Comparison of ENCODE assay signal across 28 cellular contexts in genomic region chr14:88919502-88919901, GRCh38.
A peak's percentile ranks its signal among the peaks of the same experiment; 100 is the strongest.
DNase-seq lines count a peak whose midpoint lies in the region; ATAC-seq and FAIRE-seq lines count a peak whose summit lies in the region.
"Had no signal": no experiment of that assay in that cellular context is flagged by ENCODE, and none has a peak within 500 bp of the region (broad histone marks: within the 10 kb centered on the region; RNA-seq: fewer than 3 reads in every experiment).

No MANE protein-coding gene starts in this region.

- no peak for FAIRE-seq in RCC 7860 (lab: Jason Lieb, UNC)
- FAIRE-seq: endothelial cell of umbilical vein, G401.6, GM19239 had no signal

- ATAC-seq in HG02571 (IDR thresholded peaks at IDR 0.05; ENCODE audit: unreplicated experiment): no peak
- ATAC-seq in GM21390 (IDR thresholded peaks at IDR 0.05; ENCODE audit: unreplicated experiment): no peak
- no peak for ATAC-seq in HG02610 (IDR thresholded peaks at IDR 0.05; ENCODE audit: unreplicated experiment)
- ATAC-seq: heart right ventricle; left cardiac atrium; right lobe of liver; stimulated activated memory B cell treated with anti-CD40 and anti-IgM and Interleukin-4, amounts not matched to agents 10 μg/mL and 1 μg/mL and 100 μg/mL, for 72 hours; WTC11 had no signal

- DNase-seq in DMS53 (lab: John Stamatoyannopoulos, UW) (peak; percentile 11), DMS53 treated with DMSO at 0.1 percent for 48 hours (lab: John Stamatoyannopoulos, UW; ENCODE audit: unreplicated experiment) (no peak), RCC 7860 (ENCODE audit: low spot score) (peak; percentile 16), glomerular visceral epithelial cell (ENCODE audit: extremely low spot score) (peak; percentile 26)
- no peak for DNase-seq in stimulated activated CD4-positive, alpha-beta T cell treated with anti-CD3 and anti-CD28 coated beads, Interleukin-4, amount 100 ng/mL, for 1 hour
- DNase-seq: activated CD4-positive, alpha-beta T cell treated with anti-CD3 and anti-CD28 coated beads, Interleukin-2, amount 10 ng/mL, durations not matched to agents 7 days and 5 days; activated T-cell treated with anti-CD3 and anti-CD28 coated beads, Interleukin-2, amount 50 U/mL, for 48 hours; AML-193; CD4-positive, alpha-beta memory T cell; H7; heart right ventricle; left cardiac atrium; mesenchymal stem cell; NCI-H1694 treated with DMSO at 0.1 percent for 48 hours; posterior cingulate gyrus; right lobe of liver; stimulated activated CD4-positive, alpha-beta T cell treated with anti-CD3 and anti-CD28 coated beads, Interleukin-4, amount 100 ng/mL, for 24 hours; substantia nigra; SW 1271; T1000 had no signal

Comparison
In these comparisons a context has a peak if more than half of its experiments do, and no peak if none do; other contexts are left out.
1. DNase-seq: peak in DMS53 (single experiment), RCC 7860 (single experiment) and glomerular visceral epithelial cell (single experiment); none in DMS53 treated with DMSO at 0.1 percent for 48 hours (single experiment) and stimulated activated CD4-positive, alpha-beta T cell treated with anti-CD3 and anti-CD28 coated beads, Interleukin-4, amount 100 ng/mL, for 1 hour (single experiment).